In genomic region chr12:120522568-120522967, GRCh38 we compare ENCODE assay signal across 36 cellular contexts.
"Had no signal": no experiment of that assay in that cellular context is flagged by ENCODE, and none has a peak within 500 bp of the region (broad histone marks: within the 10 kb centered on the region; RNA-seq: fewer than 3 reads in every experiment).

No MANE protein-coding gene starts in this region.

- DNase-seq: Karpas-422, Kasumi-1, KG1, MG63, MM.1S, MV-4-11, NCI-H1048, NCI-H1092, NCI-H1092 treated with DMSO at 0.1 percent for 48 hours, NCI-H1105, NCI-H1105 treated with DMSO at 0.1 percent for 48 hours, NCI-H1417, NCI-H1417 treated with DMSO at 0.1 percent for 48 hours, NCI-H1436, NCI-H1436 treated with DMSO at 0.1 percent for 48 hours, NCI-H146, NCI-H1694, NCI-H1694 treated with DMSO at 0.1 percent for 48 hours, NCI-H187, NCI-H187 treated with DMSO at 0.1 percent for 48 hours, NCI-H1930, NCI-H2029, NCI-H2029 treated with DMSO at 0.1 percent for 48 hours, NCI-H2081, NCI-H2081 treated with DMSO at 0.1 percent for 48 hours, NCI-H2107, NCI-H2171, NCI-H2171 treated with DMSO at 0.1 percent for 48 hours, NCI-H2227 treated with DMSO at 0.1 percent for 48 hours, NCI-H226, NCI-H345, NCI-H446, NCI-H446 treated with DMSO at 0.1 percent for 48 hours, NCI-H510A, NCI-H510A treated with DMSO at 0.1 percent for 48 hours had no signal

- H3K4me2 ChIP-seq: KMS-11 had no signal

- H3K27me3 ChIP-seq: MG63 had no signal

- H3K27ac ChIP-seq: KMS-11 had no signal

- H3K9me3 ChIP-seq: MG63 had no signal

- H3K4me3 ChIP-seq: MG63 had no signal

- H3K9ac ChIP-seq: KMS-11 had no signal
